Comparison of ENCODE assay signal across 1 cellular context in the genomic region with DNA sequence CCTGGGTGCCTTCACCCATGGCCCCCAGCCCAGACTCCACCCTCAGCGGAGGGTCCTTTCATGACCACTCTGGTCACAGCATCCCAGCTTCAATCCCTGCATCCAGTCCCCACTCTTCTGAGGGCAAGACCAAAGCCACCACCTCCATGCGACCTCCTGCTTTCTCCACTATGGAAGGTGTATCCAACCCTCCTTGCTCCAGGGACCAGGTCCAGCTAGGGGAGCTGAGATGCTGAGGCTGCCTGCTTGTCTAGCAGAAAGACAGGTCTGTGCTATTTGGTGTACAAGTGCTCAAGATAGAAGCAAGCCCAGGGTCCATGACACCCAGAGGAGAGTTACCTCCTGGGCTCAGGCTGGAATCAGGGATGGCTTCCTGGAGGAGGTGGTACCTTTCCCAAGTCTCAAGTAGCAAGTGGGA.
TF ChIP-seq lines count a peak whose summit lies in the region.

No MANE protein-coding gene starts in this region.

TF ChIP-seq in SK-N-SH treated with all-trans-retinoic acid at 6 μM for 48 hours, 23 proteins besides CTCF, POLR2A, EP300 and RAD21:
- TF ChIP-seq, protein P1, sequence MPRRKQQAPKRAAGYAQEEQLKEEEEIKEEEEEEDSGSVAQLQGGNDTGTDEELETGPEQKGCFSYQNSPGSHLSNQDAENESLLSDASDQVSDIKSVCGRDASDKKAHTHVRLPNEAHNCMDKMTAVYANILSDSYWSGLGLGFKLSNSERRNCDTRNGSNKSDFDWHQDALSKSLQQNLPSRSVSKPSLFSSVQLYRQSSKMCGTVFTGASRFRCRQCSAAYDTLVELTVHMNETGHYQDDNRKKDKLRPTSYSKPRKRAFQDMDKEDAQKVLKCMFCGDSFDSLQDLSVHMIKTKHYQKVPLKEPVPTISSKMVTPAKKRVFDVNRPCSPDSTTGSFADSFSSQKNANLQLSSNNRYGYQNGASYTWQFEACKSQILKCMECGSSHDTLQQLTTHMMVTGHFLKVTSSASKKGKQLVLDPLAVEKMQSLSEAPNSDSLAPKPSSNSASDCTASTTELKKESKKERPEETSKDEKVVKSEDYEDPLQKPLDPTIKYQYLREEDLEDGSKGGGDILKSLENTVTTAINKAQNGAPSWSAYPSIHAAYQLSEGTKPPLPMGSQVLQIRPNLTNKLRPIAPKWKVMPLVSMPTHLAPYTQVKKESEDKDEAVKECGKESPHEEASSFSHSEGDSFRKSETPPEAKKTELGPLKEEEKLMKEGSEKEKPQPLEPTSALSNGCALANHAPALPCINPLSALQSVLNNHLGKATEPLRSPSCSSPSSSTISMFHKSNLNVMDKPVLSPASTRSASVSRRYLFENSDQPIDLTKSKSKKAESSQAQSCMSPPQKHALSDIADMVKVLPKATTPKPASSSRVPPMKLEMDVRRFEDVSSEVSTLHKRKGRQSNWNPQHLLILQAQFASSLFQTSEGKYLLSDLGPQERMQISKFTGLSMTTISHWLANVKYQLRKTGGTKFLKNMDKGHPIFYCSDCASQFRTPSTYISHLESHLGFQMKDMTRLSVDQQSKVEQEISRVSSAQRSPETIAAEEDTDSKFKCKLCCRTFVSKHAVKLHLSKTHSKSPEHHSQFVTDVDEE (CRISPR knock-in tag; IDR thresholded peaks at IDR 0.05) = no peak
- no peak for TF ChIP-seq ZFP3 (CRISPR knock-in tag; IDR thresholded peaks at IDR 0.05)
- TF ChIP-seq PPARA (CRISPR knock-in tag; IDR thresholded peaks at IDR 0.05; ENCODE audit: borderline replicate concordance) = no peak
- no peak for TF ChIP-seq ZNF565 (CRISPR knock-in tag; conservative IDR thresholded peaks at IDR 0.05; ENCODE audit: low read depth)
- TF ChIP-seq BACH2 (CRISPR knock-in tag; IDR thresholded peaks at IDR 0.05; ENCODE audit: borderline replicate concordance) = no peak
- no peak for TF ChIP-seq SNAI2 (CRISPR knock-in tag; IDR thresholded peaks at IDR 0.05)
- no peak for TF ChIP-seq ESRRG (CRISPR knock-in tag; IDR thresholded peaks at IDR 0.05)
- TF ChIP-seq CSDC2 (CRISPR knock-in tag; IDR thresholded peaks at IDR 0.05) = no peak
- TF ChIP-seq TCF4 (CRISPR knock-in tag; IDR thresholded peaks at IDR 0.05; ENCODE audit: borderline replicate concordance) = no peak
- TF ChIP-seq ZC3H10 (CRISPR knock-in tag; IDR thresholded peaks at IDR 0.05) = no peak
- no peak for TF ChIP-seq OSR1 (CRISPR knock-in tag; IDR thresholded peaks at IDR 0.05)
- no peak for TF ChIP-seq GLIS3 (CRISPR knock-in tag; IDR thresholded peaks at IDR 0.05)
- TF ChIP-seq TOX (CRISPR knock-in tag; IDR thresholded peaks at IDR 0.05; ENCODE audit: borderline replicate concordance) = no peak
- no peak for TF ChIP-seq ARNTL (CRISPR knock-in tag; IDR thresholded peaks at IDR 0.05; ENCODE audit: borderline replicate concordance, low read depth)
- no peak for TF ChIP-seq RARB (CRISPR knock-in tag; IDR thresholded peaks at IDR 0.05)
- no peak for TF ChIP-seq ZFP30 (CRISPR knock-in tag; IDR thresholded peaks at IDR 0.05)
